In genomic region chr7:40138973-40139372, GRCh38 we compare ENCODE assay signal across 25 cellular contexts.
"Had no signal": no experiment of that assay in that cellular context is flagged by ENCODE, and none has a peak within 500 bp of the region (broad histone marks: within the 10 kb centered on the region; RNA-seq: fewer than 3 reads in every experiment).

No MANE protein-coding gene starts in this region.

- H3K4me3 ChIP-seq: esophagus squamous epithelium, gastrocnemius medialis, heart right ventricle, left lung, lower lobe of right lung, mucosa of descending colon had no signal

- H3K27ac ChIP-seq: epithelial cell of prostate, esophagus squamous epithelium, gastrocnemius medialis, heart right ventricle, left lung, lower lobe of right lung had no signal

- H3K27ac Mint-ChIP-seq: dendritic cell treated with granulocyte-macrophage colony-stimulating factor and Interleukin-4, amounts not matched to agents 40 ng/mL and 50 ng/mL, for 4 days; effector memory CD8-positive, alpha-beta T cell; endodermal cell; mesothelial cell of epicardium; naive B cell had no signal

- H3K9me3 ChIP-seq: esophagus squamous epithelium, gastrocnemius medialis, heart right ventricle, left lung, lower lobe of right lung, mucosa of descending colon had no signal

- H3K9me3 Mint-ChIP-seq: dendritic cell treated with granulocyte-macrophage colony-stimulating factor and Interleukin-4, amounts not matched to agents 40 ng/mL and 50 ng/mL, for 4 days; effector memory CD8-positive, alpha-beta T cell; mesothelial cell of epicardium; naive thymus-derived CD8-positive, alpha-beta T cell had no signal

- H3K4me3 Mint-ChIP-seq: dendritic cell treated with granulocyte-macrophage colony-stimulating factor and Interleukin-4, amounts not matched to agents 40 ng/mL and 50 ng/mL, for 4 days; effector memory CD8-positive, alpha-beta T cell; endodermal cell; mesothelial cell of epicardium; naive thymus-derived CD8-positive, alpha-beta T cell had no signal

- H3K36me3 Mint-ChIP-seq: mesothelial cell of epicardium, naive B cell had no signal

- H3K4me1 ChIP-seq: lower lobe of right lung had no signal

- H3K36me3 ChIP-seq: esophagus squamous epithelium, gastrocnemius medialis, heart right ventricle, left lung, lower lobe of right lung had no signal

- H3K4me1 Mint-ChIP-seq: endodermal cell, mesothelial cell of epicardium had no signal

- ATAC-seq: effector memory CD8-positive, alpha-beta T cell; esophagus mucosa; gastrocnemius medialis; heart right ventricle; left cardiac atrium; left lung; left ventricle myocardium superior; lower lobe of right lung; mucosa of descending colon; naive thymus-derived CD8-positive, alpha-beta T cell had no signal

- DNase-seq: cortex of kidney; effector CD8-positive, alpha-beta T cell; effector memory CD8-positive, alpha-beta T cell; endodermal cell; erythroblast; esophagus squamous epithelium; foreskin fibroblast; foreskin melanocyte; gastrocnemius medialis; glutamatergic neuron; head of caudate nucleus; heart right ventricle; hippocampal formation; left cardiac atrium; left lung; left ventricle myocardium superior; lower lobe of right lung; mesenchymal stem cell; mucosa of descending colon; naive B cell; naive thymus-derived CD8-positive, alpha-beta T cell had no signal
